Comparison of ENCODE assay signal across 11 cellular contexts in the genomic region with DNA sequence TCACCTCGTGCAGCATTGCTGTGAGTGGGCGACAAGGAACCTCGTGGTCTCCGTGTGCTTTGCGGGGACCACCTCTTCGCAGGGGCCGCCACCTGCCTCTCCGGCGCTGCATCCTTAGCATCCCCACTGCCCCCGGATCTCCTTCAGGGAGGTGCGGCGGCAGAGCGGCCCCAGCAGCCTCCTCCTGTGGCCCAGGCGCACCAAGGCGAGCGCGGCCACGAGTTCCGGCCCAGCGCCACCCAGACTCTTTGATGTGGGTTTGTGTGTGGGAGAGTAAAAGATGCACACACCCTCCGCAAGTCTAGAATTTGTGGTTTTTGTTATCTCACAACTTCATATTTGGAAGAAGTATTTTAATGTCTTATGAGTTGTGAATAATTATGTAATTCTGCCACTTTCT.
DNase-seq lines count a peak whose midpoint lies in the region; ATAC-seq and TF ChIP-seq lines count a peak whose summit lies in the region.
"Had no signal": no experiment of that assay in that cellular context is flagged by ENCODE, and none has a peak within 500 bp of the region (broad histone marks: within the 10 kb centered on the region; RNA-seq: fewer than 3 reads in every experiment).

No MANE protein-coding gene starts in this region.

- H3K4me1 Mint-ChIP-seq in T-helper 1 cell treated with Interleukin-12 subunit alpha and Interleukin-12 subunit beta and Interleukin-4 antibody, amounts not matched to agents 30 μg/mL and 1 μg/mL, for 36 hours (ENCODE audit: low read depth): peaks cover 14% of the 10 kb centered on the region
- H3K4me1 Mint-ChIP-seq in osteocyte (ENCODE audit: unreplicated experiment): no peaks in the 10 kb centered on the region
- H3K4me1 Mint-ChIP-seq in stimulated activated effector memory CD8-positive, alpha-beta T cell treated with anti-CD3 and anti-CD28 coated beads, Interleukin-12 subunit alpha, Interleukin-12 subunit beta, amount 100 ng/mL, for 72 hours: peaks cover 35% of the 10 kb centered on the region

- H3K9me3 Mint-ChIP-seq in T-helper 1 cell treated with Interleukin-12 subunit alpha and Interleukin-12 subunit beta and Interleukin-4 antibody, amounts not matched to agents 30 μg/mL and 1 μg/mL, for 36 hours: peaks cover 8% of the 10 kb centered on the region
- H3K9me3 Mint-ChIP-seq in osteocyte (ENCODE audit: unreplicated experiment): no peaks in the 10 kb centered on the region
- no peaks in the 10 kb centered on the region for H3K9me3 Mint-ChIP-seq in stimulated activated effector memory CD8-positive, alpha-beta T cell treated with anti-CD3 and anti-CD28 coated beads, Interleukin-12 subunit alpha, Interleukin-12 subunit beta, amount 100 ng/mL, for 72 hours

- peak overlapping the region; percentile 53 for H3K27ac Mint-ChIP-seq in T-helper 1 cell treated with Interleukin-12 subunit alpha and Interleukin-12 subunit beta and Interleukin-4 antibody, amounts not matched to agents 30 μg/mL and 1 μg/mL, for 36 hours
- H3K27ac Mint-ChIP-seq in osteocyte (ENCODE audit: unreplicated experiment): no peak overlapping the region
- H3K27ac Mint-ChIP-seq in stimulated activated effector memory CD8-positive, alpha-beta T cell treated with anti-CD3 and anti-CD28 coated beads, Interleukin-12 subunit alpha, Interleukin-12 subunit beta, amount 100 ng/mL, for 72 hours: no peak overlapping the region

- ATAC-seq in stimulated activated effector memory CD8-positive, alpha-beta T cell treated with anti-CD3 and anti-CD28 coated beads, Interleukin-12 subunit alpha, Interleukin-12 subunit beta, amount 100 ng/mL, for 72 hours: peak; percentile 71
- ATAC-seq in HG02885 (IDR thresholded peaks at IDR 0.05; ENCODE audit: poor library complexity, unreplicated experiment) (no peak), HG03469 (IDR thresholded peaks at IDR 0.05; ENCODE audit: unreplicated experiment) (no peak)

- no peak overlapping the region for H3K4me3 Mint-ChIP-seq in T-helper 1 cell treated with Interleukin-12 subunit alpha and Interleukin-12 subunit beta and Interleukin-4 antibody, amounts not matched to agents 30 μg/mL and 1 μg/mL, for 36 hours
- no peak overlapping the region for H3K4me3 Mint-ChIP-seq in osteocyte (ENCODE audit: unreplicated experiment)
- H3K4me3 Mint-ChIP-seq in stimulated activated effector memory CD8-positive, alpha-beta T cell treated with anti-CD3 and anti-CD28 coated beads, Interleukin-12 subunit alpha, Interleukin-12 subunit beta, amount 100 ng/mL, for 72 hours: peak overlapping the region; percentile 16

- peak; percentile 78 to 79 for DNase-seq in activated T-cell treated with anti-CD3 and anti-CD28 coated beads, Interleukin-2, amount 50 U/mL, for 48 hours
- DNase-seq in osteocyte (ENCODE audit: extremely low spot score, unreplicated experiment) (peak; percentile 81), NCI-H345 (lab: John Stamatoyannopoulos, UW) (no peak), foreskin melanocyte (no peak)
- no peak for DNase-seq in stimulated activated effector memory CD8-positive, alpha-beta T cell treated with anti-CD3 and anti-CD28 coated beads, Interleukin-12 subunit alpha, Interleukin-12 subunit beta, amount 100 ng/mL, for 72 hours (ENCODE audit: low spot score in 2 of 2)
- DNase-seq: adrenal gland, mesenchymal stem cell, stomach had no signal

- no peaks in the 10 kb centered on the region for H3K36me3 Mint-ChIP-seq in T-helper 1 cell treated with Interleukin-12 subunit alpha and Interleukin-12 subunit beta and Interleukin-4 antibody, amounts not matched to agents 30 μg/mL and 1 μg/mL, for 36 hours (ENCODE audit: low read depth)
- H3K36me3 Mint-ChIP-seq in osteocyte (ENCODE audit: unreplicated experiment): no peaks in the 10 kb centered on the region
- no peaks in the 10 kb centered on the region for H3K36me3 Mint-ChIP-seq in stimulated activated effector memory CD8-positive, alpha-beta T cell treated with anti-CD3 and anti-CD28 coated beads, Interleukin-12 subunit alpha, Interleukin-12 subunit beta, amount 100 ng/mL, for 72 hours

- TF ChIP-seq CTCF in osteocyte (IDR thresholded peaks at IDR 0.05): no peak

- peaks cover 89% of the 10 kb centered on the region for H3K27me3 Mint-ChIP-seq in T-helper 1 cell treated with Interleukin-12 subunit alpha and Interleukin-12 subunit beta and Interleukin-4 antibody, amounts not matched to agents 30 μg/mL and 1 μg/mL, for 36 hours (ENCODE audit: low read depth)
- no peaks in the 10 kb centered on the region for H3K27me3 Mint-ChIP-seq in osteocyte (ENCODE audit: unreplicated experiment)

Comparison
In these comparisons a context has a peak if more than half of its experiments do, and no peak if none do; other contexts are left out.
1. DNase-seq: peak in activated T-cell treated with anti-CD3 and anti-CD28 coated beads, Interleukin-2, amount 50 U/mL, for 48 hours (2 of 2) and osteocyte (single experiment); none in stimulated activated effector memory CD8-positive, alpha-beta T cell treated with anti-CD3 and anti-CD28 coated beads, Interleukin-12 subunit alpha, Interleukin-12 subunit beta, amount 100 ng/mL, for 72 hours (0 of 2), NCI-H345 (single experiment) and foreskin melanocyte (single experiment).